ENCODE assay signal across 1 cellular context in the genomic region with DNA sequence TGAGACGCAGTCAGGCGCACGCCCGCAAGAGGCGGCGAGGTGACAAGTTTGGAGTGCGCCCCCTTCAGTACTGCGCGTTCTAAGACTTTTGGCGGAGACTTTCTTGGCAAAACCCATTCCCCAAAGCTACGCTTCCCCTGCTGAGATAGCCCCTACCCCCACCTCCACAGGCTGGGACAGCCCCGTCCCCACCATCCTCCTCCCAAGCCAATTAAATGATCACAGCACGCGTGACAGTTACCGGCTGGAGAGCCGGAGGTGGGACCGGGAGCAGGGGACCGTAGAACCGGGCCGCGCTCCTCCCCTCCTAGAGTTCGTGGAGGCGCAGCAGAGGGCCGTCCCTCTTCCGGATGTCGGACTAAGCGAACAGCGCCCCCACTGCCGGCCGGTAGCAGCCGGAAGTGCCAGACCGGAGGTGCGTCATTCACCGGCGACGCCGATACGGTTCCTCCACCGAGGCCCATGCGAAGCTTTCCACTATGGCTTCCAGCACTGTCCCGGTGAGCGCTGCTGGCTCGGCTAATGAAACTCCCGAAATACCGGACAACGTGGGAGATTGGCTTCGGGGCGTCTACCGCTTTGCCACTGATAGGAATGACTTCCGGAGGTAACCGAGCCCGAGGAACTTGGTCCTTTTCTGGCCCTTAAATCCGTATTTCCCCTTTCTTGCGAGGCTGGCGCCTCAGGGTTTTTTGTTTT.
TF ChIP-seq lines count a peak whose summit lies in the region.

A gene (plus strand): TSS at position 476 of the 699 bp plus-strand sequence. CDS start 4 bp downstream, at position 480.

TF ChIP-seq in HepG2, 621 proteins besides CTCF, POLR2A, EP300 and RAD21 (continued from another document and continues in another):
- TF ChIP-seq, protein P1, sequence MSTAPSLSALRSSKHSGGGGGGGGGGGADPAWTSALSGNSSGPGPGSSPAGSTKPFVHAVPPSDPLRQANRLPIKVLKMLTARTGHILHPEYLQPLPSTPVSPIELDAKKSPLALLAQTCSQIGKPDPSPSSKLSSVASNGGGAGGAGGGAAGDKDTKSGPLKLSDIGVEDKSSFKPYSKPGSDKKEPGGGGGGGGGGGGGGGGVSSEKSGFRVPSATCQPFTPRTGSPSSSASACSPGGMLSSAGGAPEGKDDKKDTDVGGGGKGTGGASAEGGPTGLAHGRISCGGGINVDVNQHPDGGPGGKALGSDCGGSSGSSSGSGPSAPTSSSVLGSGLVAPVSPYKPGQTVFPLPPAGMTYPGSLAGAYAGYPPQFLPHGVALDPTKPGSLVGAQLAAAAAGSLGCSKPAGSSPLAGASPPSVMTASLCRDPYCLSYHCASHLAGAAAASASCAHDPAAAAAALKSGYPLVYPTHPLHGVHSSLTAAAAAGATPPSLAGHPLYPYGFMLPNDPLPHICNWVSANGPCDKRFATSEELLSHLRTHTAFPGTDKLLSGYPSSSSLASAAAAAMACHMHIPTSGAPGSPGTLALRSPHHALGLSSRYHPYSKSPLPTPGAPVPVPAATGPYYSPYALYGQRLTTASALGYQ (CRISPR knock-in tag; IDR thresholded peaks at IDR 0.05), result peak; percentile 58; the same call in 1 of the 2 replicates
- TF ChIP-seq KDM2A (CRISPR knock-in tag; IDR thresholded peaks at IDR 0.05; ENCODE audit: borderline replicate concordance, low read depth) (peak; percentile 100), NR3C1 (CRISPR knock-in tag; IDR thresholded peaks at IDR 0.05) (no peak), ZNF460 (CRISPR knock-in tag; IDR thresholded peaks at IDR 0.05; ENCODE audit: borderline replicate concordance) (no peak; the same call in 1 of the 2 replicates), ZNF260 (CRISPR knock-in tag; IDR thresholded peaks at IDR 0.05; ENCODE audit: borderline replicate concordance, low read depth) (no peak), ZNF546 (CRISPR knock-in tag; conservative IDR thresholded peaks at IDR 0.05) (no peak), RXRB (CRISPR knock-in tag; IDR thresholded peaks at IDR 0.05; ENCODE audit: borderline replicate concordance) (peak; percentile 79; the same call in 1 of the 2 replicates), REXO4 (CRISPR knock-in tag; IDR thresholded peaks at IDR 0.05; ENCODE audit: borderline replicate concordance) (no peak; the same call in 1 of the 2 replicates), ZBTB20 (CRISPR knock-in tag; IDR thresholded peaks at IDR 0.05; ENCODE audit: borderline replicate concordance, low read depth) (peak; percentile 25; the same call in 1 of the 2 replicates), SNAPC2 (CRISPR knock-in tag; IDR thresholded peaks at IDR 0.05) (no peak), ISL2 (CRISPR knock-in tag; IDR thresholded peaks at IDR 0.05) (peak; percentile 93), NFE2L2 (IDR thresholded peaks at IDR 0.05; ENCODE audit: low read length) (no peak), NFE2 (CRISPR knock-in tag; IDR thresholded peaks at IDR 0.05) (0 out of 2 replicates have a peak, but pooled peaks have one; percentile 3), ZKSCAN5 (CRISPR knock-in tag; IDR thresholded peaks at IDR 0.05) (no peak), PHF8 (CRISPR knock-in tag; IDR thresholded peaks at IDR 0.05) (peak; percentile 97), HOXA9 (CRISPR knock-in tag; IDR thresholded peaks at IDR 0.05; ENCODE audit: borderline replicate concordance) (no peak), ZNF781 (CRISPR knock-in tag; IDR thresholded peaks at IDR 0.05; ENCODE audit: borderline replicate concordance, not compliant biosample characterization) (no peak), EEA1 (CRISPR knock-in tag; IDR thresholded peaks at IDR 0.05; ENCODE audit: borderline replicate concordance) (0 out of 2 replicates have a peak, but pooled peaks have one; percentile 19), ZNF672 (CRISPR knock-in tag; IDR thresholded peaks at IDR 0.05) (no peak), HOXA5 (CRISPR knock-in tag; IDR thresholded peaks at IDR 0.05) (peak; percentile 90; the same call in 1 of the 2 replicates), ZC3H13 (CRISPR knock-in tag; IDR thresholded peaks at IDR 0.05) (peak; percentile 99), DNMT3B (CRISPR knock-in tag; conservative IDR thresholded peaks at IDR 0.05) (no peak), TARDBP (CRISPR knock-in tag; IDR thresholded peaks at IDR 0.05) (peak; percentile 93), RARA (CRISPR knock-in tag; IDR thresholded peaks at IDR 0.05) (peak; percentile 43), HDAC2 (CRISPR knock-in tag; IDR thresholded peaks at IDR 0.05) (peak; percentile 84), NCOA5 (CRISPR knock-in tag; IDR thresholded peaks at IDR 0.05) (peak; percentile 87; the same call in 1 of the 2 replicates), ZBTB38 (CRISPR knock-in tag; IDR thresholded peaks at IDR 0.05) (peak; percentile 73; the same call in 1 of the 2 replicates), HDAC1 (CRISPR knock-in tag; IDR thresholded peaks at IDR 0.05) (peak; percentile 95), PRPF4 (IDR thresholded peaks at IDR 0.05; ENCODE audit: low read depth, low read length, poor library complexity, severe bottlenecking) (no peak), THYN1 (CRISPR knock-in tag; IDR thresholded peaks at IDR 0.05; ENCODE audit: borderline replicate concordance, low read depth) (no peak), KLF12 (CRISPR knock-in tag; IDR thresholded peaks at IDR 0.05; ENCODE audit: borderline replicate concordance) (0 out of 2 replicates have a peak, but pooled peaks have one; percentile 57), FOXK2 (IDR thresholded peaks at IDR 0.05) (no peak), KMT2B (CRISPR knock-in tag; IDR thresholded peaks at IDR 0.05) (peak; percentile 98), ZNF749 (CRISPR knock-in tag; IDR thresholded peaks at IDR 0.05; ENCODE audit: borderline replicate concordance) (peak; percentile 42; the same call in 1 of the 2 replicates), NFE2L1 (CRISPR knock-in tag; IDR thresholded peaks at IDR 0.05; ENCODE audit: borderline replicate concordance) (no peak), ZNF441 (CRISPR knock-in tag; IDR thresholded peaks at IDR 0.05; ENCODE audit: borderline replicate concordance) (no peak), ZNF335 (CRISPR knock-in tag; IDR thresholded peaks at IDR 0.05) (no peak; the same call in 1 of the 2 replicates), TBL1XR1 (IDR thresholded peaks at IDR 0.05; ENCODE audit: borderline replicate concordance, low read length, partially characterized antibody) (no peak), TEAD3 (CRISPR knock-in tag; optimal IDR thresholded peaks at IDR 0.05; ENCODE audit: borderline replicate concordance) (peak; percentile 69), ZNF530 (CRISPR knock-in tag; IDR thresholded peaks at IDR 0.05; ENCODE audit: low read depth) (no peak), ZNF850 (CRISPR knock-in tag; conservative IDR thresholded peaks at IDR 0.05) (no peak; the same call in 1 of the 2 replicates)
- TF ChIP-seq, protein P2, sequence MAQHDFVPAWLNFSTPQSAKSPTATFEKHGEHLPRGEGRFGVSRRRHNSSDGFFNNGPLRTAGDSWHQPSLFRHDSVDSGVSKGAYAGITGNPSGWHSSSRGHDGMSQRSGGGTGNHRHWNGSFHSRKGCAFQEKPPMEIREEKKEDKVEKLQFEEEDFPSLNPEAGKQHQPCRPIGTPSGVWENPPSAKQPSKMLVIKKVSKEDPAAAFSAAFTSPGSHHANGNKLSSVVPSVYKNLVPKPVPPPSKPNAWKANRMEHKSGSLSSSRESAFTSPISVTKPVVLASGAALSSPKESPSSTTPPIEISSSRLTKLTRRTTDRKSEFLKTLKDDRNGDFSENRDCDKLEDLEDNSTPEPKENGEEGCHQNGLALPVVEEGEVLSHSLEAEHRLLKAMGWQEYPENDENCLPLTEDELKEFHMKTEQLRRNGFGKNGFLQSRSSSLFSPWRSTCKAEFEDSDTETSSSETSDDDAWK (CRISPR knock-in tag; IDR thresholded peaks at IDR 0.05), result no peak
- TF ChIP-seq, protein P3, sequence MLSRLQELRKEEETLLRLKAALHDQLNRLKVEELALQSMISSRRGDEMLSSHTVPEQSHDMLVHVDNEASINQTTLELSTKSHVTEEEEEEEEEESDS (CRISPR knock-in tag; IDR thresholded peaks at IDR 0.05; ENCODE audit: borderline replicate concordance), result peak; percentile 78; the same call in 1 of the 2 replicates
- TF ChIP-seq, protein P4, sequence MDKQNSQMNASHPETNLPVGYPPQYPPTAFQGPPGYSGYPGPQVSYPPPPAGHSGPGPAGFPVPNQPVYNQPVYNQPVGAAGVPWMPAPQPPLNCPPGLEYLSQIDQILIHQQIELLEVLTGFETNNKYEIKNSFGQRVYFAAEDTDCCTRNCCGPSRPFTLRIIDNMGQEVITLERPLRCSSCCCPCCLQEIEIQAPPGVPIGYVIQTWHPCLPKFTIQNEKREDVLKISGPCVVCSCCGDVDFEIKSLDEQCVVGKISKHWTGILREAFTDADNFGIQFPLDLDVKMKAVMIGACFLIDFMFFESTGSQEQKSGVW (CRISPR knock-in tag; IDR thresholded peaks at IDR 0.05; ENCODE audit: borderline replicate concordance), result no peak; the same call in 1 of the 2 replicates
- TF ChIP-seq, protein P5, sequence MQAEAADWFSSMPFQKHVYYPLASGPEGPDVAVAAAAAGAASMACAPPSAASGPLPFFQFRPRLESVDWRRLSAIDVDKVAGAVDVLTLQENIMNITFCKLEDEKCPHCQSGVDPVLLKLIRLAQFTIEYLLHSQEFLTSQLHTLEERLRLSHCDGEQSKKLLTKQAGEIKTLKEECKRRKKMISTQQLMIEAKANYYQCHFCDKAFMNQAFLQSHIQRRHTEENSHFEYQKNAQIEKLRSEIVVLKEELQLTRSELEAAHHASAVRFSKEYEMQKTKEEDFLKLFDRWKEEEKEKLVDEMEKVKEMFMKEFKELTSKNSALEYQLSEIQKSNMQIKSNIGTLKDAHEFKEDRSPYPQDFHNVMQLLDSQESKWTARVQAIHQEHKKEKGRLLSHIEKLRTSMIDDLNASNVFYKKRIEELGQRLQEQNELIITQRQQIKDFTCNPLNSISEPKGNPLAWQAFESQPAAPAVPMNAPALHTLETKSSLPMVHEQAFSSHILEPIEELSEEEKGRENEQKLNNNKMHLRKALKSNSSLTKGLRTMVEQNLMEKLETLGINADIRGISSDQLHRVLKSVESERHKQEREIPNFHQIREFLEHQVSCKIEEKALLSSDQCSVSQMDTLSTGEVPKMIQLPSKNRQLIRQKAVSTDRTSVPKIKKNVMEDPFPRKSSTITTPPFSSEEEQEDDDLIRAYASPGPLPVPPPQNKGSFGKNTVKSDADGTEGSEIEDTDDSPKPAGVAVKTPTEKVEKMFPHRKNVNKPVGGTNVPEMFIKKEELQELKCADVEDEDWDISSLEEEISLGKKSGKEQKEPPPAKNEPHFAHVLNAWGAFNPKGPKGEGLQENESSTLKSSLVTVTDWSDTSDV (CRISPR knock-in tag; IDR thresholded peaks at IDR 0.05), result peak; percentile 43; the same call in 1 of the 2 replicates
- TF ChIP-seq, protein P6, sequence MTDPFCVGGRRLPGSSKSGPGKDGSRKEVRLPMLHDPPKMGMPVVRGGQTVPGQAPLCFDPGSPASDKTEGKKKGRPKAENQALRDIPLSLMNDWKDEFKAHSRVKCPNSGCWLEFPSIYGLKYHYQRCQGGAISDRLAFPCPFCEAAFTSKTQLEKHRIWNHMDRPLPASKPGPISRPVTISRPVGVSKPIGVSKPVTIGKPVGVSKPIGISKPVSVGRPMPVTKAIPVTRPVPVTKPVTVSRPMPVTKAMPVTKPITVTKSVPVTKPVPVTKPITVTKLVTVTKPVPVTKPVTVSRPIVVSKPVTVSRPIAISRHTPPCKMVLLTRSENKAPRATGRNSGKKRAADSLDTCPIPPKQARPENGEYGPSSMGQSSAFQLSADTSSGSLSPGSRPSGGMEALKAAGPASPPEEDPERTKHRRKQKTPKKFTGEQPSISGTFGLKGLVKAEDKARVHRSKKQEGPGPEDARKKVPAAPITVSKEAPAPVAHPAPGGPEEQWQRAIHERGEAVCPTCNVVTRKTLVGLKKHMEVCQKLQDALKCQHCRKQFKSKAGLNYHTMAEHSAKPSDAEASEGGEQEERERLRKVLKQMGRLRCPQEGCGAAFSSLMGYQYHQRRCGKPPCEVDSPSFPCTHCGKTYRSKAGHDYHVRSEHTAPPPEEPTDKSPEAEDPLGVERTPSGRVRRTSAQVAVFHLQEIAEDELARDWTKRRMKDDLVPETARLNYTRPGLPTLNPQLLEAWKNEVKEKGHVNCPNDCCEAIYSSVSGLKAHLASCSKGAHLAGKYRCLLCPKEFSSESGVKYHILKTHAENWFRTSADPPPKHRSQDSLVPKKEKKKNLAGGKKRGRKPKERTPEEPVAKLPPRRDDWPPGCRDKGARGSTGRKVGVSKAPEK (CRISPR knock-in tag; IDR thresholded peaks at IDR 0.05; ENCODE audit: borderline replicate concordance), result no peak
- TF ChIP-seq, protein P7, sequence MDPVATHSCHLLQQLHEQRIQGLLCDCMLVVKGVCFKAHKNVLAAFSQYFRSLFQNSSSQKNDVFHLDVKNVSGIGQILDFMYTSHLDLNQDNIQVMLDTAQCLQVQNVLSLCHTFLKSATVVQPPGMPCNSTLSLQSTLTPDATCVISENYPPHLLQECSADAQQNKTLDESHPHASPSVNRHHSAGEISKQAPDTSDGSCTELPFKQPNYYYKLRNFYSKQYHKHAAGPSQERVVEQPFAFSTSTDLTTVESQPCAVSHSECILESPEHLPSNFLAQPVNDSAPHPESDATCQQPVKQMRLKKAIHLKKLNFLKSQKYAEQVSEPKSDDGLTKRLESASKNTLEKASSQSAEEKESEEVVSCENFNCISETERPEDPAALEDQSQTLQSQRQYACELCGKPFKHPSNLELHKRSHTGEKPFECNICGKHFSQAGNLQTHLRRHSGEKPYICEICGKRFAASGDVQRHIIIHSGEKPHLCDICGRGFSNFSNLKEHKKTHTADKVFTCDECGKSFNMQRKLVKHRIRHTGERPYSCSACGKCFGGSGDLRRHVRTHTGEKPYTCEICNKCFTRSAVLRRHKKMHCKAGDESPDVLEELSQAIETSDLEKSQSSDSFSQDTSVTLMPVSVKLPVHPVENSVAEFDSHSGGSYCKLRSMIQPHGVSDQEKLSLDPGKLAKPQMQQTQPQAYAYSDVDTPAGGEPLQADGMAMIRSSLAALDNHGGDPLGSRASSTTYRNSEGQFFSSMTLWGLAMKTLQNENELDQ (CRISPR knock-in tag; IDR thresholded peaks at IDR 0.05; ENCODE audit: borderline replicate concordance), result no peak; the same call in 1 of the 2 replicates
- TF ChIP-seq, protein P8, sequence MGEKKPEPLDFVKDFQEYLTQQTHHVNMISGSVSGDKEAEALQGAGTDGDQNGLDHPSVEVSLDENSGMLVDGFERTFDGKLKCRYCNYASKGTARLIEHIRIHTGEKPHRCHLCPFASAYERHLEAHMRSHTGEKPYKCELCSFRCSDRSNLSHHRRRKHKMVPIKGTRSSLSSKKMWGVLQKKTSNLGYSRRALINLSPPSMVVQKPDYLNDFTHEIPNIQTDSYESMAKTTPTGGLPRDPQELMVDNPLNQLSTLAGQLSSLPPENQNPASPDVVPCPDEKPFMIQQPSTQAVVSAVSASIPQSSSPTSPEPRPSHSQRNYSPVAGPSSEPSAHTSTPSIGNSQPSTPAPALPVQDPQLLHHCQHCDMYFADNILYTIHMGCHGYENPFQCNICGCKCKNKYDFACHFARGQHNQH (CRISPR knock-in tag; IDR thresholded peaks at IDR 0.05), result peak; percentile 97
- TF ChIP-seq, protein P9, sequence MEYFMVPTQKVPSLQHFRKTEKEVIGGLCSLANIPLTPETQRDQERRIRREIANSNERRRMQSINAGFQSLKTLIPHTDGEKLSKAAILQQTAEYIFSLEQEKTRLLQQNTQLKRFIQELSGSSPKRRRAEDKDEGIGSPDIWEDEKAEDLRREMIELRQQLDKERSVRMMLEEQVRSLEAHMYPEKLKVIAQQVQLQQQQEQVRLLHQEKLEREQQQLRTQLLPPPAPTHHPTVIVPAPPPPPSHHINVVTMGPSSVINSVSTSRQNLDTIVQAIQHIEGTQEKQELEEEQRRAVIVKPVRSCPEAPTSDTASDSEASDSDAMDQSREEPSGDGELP (IDR thresholded peaks at IDR 0.05; ENCODE audit: borderline replicate concordance, low read depth), result peak; percentile 45; the same call in 1 of the 2 replicates
